Comparison of ENCODE assay signal across 16 cellular contexts in the genomic region with DNA sequence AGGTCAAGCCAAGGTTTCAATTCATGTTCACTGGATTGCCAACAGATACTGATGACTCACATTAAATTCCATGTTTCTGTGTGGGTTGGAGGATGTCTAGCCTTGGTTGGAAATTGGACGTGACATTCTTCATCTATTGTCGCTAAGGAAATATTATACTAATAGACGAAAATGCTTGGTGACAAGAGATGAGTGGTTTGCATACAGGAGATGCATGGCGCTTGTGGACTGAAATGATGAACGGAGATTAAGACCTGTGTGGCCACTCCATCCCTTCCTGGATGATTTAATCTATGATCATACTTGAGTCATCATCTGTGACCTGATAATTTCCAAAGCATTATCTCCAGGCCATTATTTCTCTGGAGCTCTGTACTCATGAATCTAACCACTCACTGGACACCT.
DNase-seq lines count a peak whose midpoint lies in the region; ATAC-seq and TF ChIP-seq lines count a peak whose summit lies in the region.
"Had no signal": no experiment of that assay in that cellular context is flagged by ENCODE, and none has a peak within 500 bp of the region (broad histone marks: within the 10 kb centered on the region; RNA-seq: fewer than 3 reads in every experiment).

No MANE protein-coding gene starts in this region.

- H3K4me1 ChIP-seq in gastroesophageal sphincter, result no peaks in the 10 kb centered on the region
- H3K4me1 ChIP-seq: suprapubic skin had no signal

- in situ Hi-C loops in KBM-7 (cut with MboI; ENCODE audit: low pct_unique_long_range_greater_than_20kb, low sequenced_read_pairs), result no loop called here

- no peak for TF ChIP-seq EP300 in gastroesophageal sphincter (IDR thresholded peaks at IDR 0.05)

- TF ChIP-seq POLR2A in gastroesophageal sphincter (IDR thresholded peaks at IDR 0.05), result no peak

- ATAC-seq in gastroesophageal sphincter, result peak; percentile 51
- ATAC-seq: activated CD8-positive, alpha-beta memory T cell treated with anti-CD3 and anti-CD28 coated beads, Interleukin-2, amount 10 ng/mL, durations not matched to agents 7 days and 5 days; activated naive CD4-positive, alpha-beta T cell treated with anti-CD3 and anti-CD28 coated beads, Interleukin-2, amount 50 U/mL, for 72 hours; naive thymus-derived CD8-positive, alpha-beta T cell had no signal

- H3K4me3 ChIP-seq in gastroesophageal sphincter, result no peak overlapping the region
- H3K4me3 ChIP-seq: suprapubic skin had no signal

- DNase-seq in DMS53 (lab: John Stamatoyannopoulos, UW) (peak; percentile 14), DMS53 treated with DMSO at 0.1 percent for 48 hours (lab: John Stamatoyannopoulos, UW; ENCODE audit: unreplicated experiment) (no peak), astrocyte of the hippocampus (ENCODE audit: low read depth, low spot score) (peak; percentile 63), KBM-7 (no peak), NCI-H2081 treated with DMSO at 0.1 percent for 48 hours (lab: John Stamatoyannopoulos, UW) (no peak), NCI-H1436 treated with DMSO at 0.1 percent for 48 hours (lab: John Stamatoyannopoulos, UW) (no peak), globus pallidus (ENCODE audit: low spot score) (no peak)
- DNase-seq: activated CD8-positive, alpha-beta memory T cell treated with anti-CD3 and anti-CD28 coated beads, Interleukin-2, amount 10 ng/mL, durations not matched to agents 7 days and 5 days; left cardiac atrium; naive thymus-derived CD8-positive, alpha-beta T cell; NCI-H1694 treated with DMSO at 0.1 percent for 48 hours; small intestine had no signal

- WGBS in gastroesophageal sphincter (ENCODE audit: low coverage in 1 of 2), 2 donors, result 70 to 90% methylated on average over 5 of the region's 5 CpGs

- no peak for TF ChIP-seq CTCF in gastroesophageal sphincter (IDR thresholded peaks at IDR 0.05)

- no peaks in the 10 kb centered on the region for H3K36me3 ChIP-seq in gastroesophageal sphincter
- H3K36me3 ChIP-seq: suprapubic skin had no signal

- H3K27me3 ChIP-seq in gastroesophageal sphincter, result no peaks in the 10 kb centered on the region
- H3K27me3 ChIP-seq: suprapubic skin had no signal

- peaks cover 0 to 7% (median 2%) of the 10 kb centered on the region in 3 donors for H3K9me3 ChIP-seq in gastroesophageal sphincter
- H3K9me3 ChIP-seq: suprapubic skin had no signal

- H3K27ac ChIP-seq in gastroesophageal sphincter, result no peak overlapping the region
- H3K27ac ChIP-seq: 22Rv1, suprapubic skin had no signal

Comparison
In these comparisons a context has a peak if more than half of its experiments do, and no peak if none do; other contexts are left out.
1. DNase-seq: peak in DMS53 (single experiment) and astrocyte of the hippocampus (single experiment); none in DMS53 treated with DMSO at 0.1 percent for 48 hours (single experiment), KBM-7 (single experiment), NCI-H2081 treated with DMSO at 0.1 percent for 48 hours (single experiment), NCI-H1436 treated with DMSO at 0.1 percent for 48 hours (single experiment) and globus pallidus (single experiment).